ENCODE assay signal across 6 cellular contexts in the genomic region with DNA sequence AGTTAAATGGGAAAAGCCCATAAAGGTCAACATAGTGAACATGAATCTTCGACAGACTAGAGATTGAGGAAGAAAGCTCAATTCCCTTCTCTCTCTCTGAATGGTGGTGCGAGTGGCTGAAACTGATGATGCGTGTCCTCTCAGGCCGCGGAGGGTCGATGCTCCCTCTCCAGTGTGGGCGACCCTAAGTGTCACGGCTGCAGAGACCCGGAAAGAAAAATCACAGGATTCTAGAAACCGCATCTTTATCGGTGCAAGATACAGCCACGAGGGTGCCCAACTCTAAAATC. TPM values are rescaled to one million over a fixed set of nuclear protein-coding genes. Genes with fewer than 3 reads are reported as not detected.
DNase-seq lines count a peak whose midpoint lies in the region; ATAC-seq, FAIRE-seq and TF ChIP-seq lines count a peak whose summit lies in the region.

No MANE protein-coding gene starts in this region.

- H3K9me3 Mint-ChIP-seq in activated naive CD4-positive, alpha-beta T cell treated with anti-CD3 and anti-CD28 coated beads, Interleukin-2, amount 50 U/mL, for 24 hours: no peaks in the 10 kb centered on the region

- DNase-seq in activated naive CD4-positive, alpha-beta T cell (lab: John Stamatoyannopoulos, UW): no peak
- peak in 2 of 6 donors; percentile 38 to 60 for DNase-seq in pancreas
- no peak for DNase-seq in posterior cingulate gyrus
- no peak for DNase-seq in epidermal melanocyte (ENCODE audit: insufficient read length, low spot score)

- WGBS in pancreas, 2 donors: 0 to 1% methylated on average over 12 of the region's 12 CpGs

- H3K36me3 Mint-ChIP-seq in activated naive CD4-positive, alpha-beta T cell treated with anti-CD3 and anti-CD28 coated beads, Interleukin-2, amount 50 U/mL, for 24 hours: peaks cover 13% of the 10 kb centered on the region

- H3K27me3 ChIP-seq in pancreas: no peaks in the 10 kb centered on the region

- peak overlapping the region; percentile 49 to 77 (median 74) for H3K4me3 ChIP-seq in pancreas

- intact Hi-C loops in pancreas (cut with DNase I) (no loop called here), posterior cingulate gyrus (cut with DNase I) (no loop called here)

- peaks cover 56% of the 10 kb centered on the region for H3K4me1 Mint-ChIP-seq in activated naive CD4-positive, alpha-beta T cell treated with anti-CD3 and anti-CD28 coated beads, Interleukin-2, amount 50 U/mL, for 24 hours

- H3K27ac ChIP-seq in cingulate gyrus (ENCODE audit: low read depth, low read length) (peak overlapping the region; percentile 100), pancreas (peak overlapping the region; percentile 98 to 100 (median 99))

- peak overlapping the region; percentile 94 for H3K4me3 Mint-ChIP-seq in activated naive CD4-positive, alpha-beta T cell treated with anti-CD3 and anti-CD28 coated beads, Interleukin-2, amount 50 U/mL, for 24 hours

- FAIRE-seq in pancreas (lab: Jason Lieb, UNC): no peak

- no peaks in the 10 kb centered on the region for H3K27me3 Mint-ChIP-seq in activated naive CD4-positive, alpha-beta T cell treated with anti-CD3 and anti-CD28 coated beads, Interleukin-2, amount 50 U/mL, for 24 hours

- peak; percentile 0 to 20 (median 6) for ATAC-seq in pancreas

- peaks cover 0 to 12% (median 9%) of the 10 kb centered on the region in 3 donors for H3K36me3 ChIP-seq in pancreas

- peak overlapping the region; percentile 99 for H3K27ac Mint-ChIP-seq in activated naive CD4-positive, alpha-beta T cell treated with anti-CD3 and anti-CD28 coated beads, Interleukin-2, amount 50 U/mL, for 24 hours

- peaks cover 0 to 16% (median 0%) of the 10 kb centered on the region in 3 donors for H3K4me1 ChIP-seq in pancreas

- TF ChIP-seq CTCF in pancreas (IDR thresholded peaks at IDR 0.05): no peak

- no peaks in the 10 kb centered on the region for H3K9me3 ChIP-seq in pancreas

RNA-seq across cellular contexts. Expression of a gene that starts 0.5 kb away (rescaled TPM):
- 10 to 100 TPM; 20.9 to 39.4 (median 30.6) TPM for total RNA-seq in pancreas
- 10 to 100 TPM; 30.4 to 58.6 TPM for polyA plus RNA-seq in pancreas

RNA-seq across cellular contexts. Expression of a gene that starts 10.7 kb away (rescaled TPM):
- 10 to 100 TPM; 16.3 to 31.8 (median 29.2) TPM for total RNA-seq in pancreas
- 10 to 100 TPM; 15.6 to 27.5 TPM for polyA plus RNA-seq in pancreas

RNA-seq across cellular contexts. Expression of a gene that starts 35.4 kb away (rescaled TPM):
- under 1 TPM in 5 of 6 donors, not detected in 1; 0.16 to 0.41 (median 0.28) TPM for total RNA-seq in pancreas
- 1 to 10 TPM in 1 of 2 donors, under 1 TPM in 1; 0.72 to 2.5 TPM for polyA plus RNA-seq in pancreas

RNA-seq across cellular contexts. Expression of a gene that starts 38.4 kb away (rescaled TPM):
- 10 to 100 TPM; 18.4 to 31.8 (median 23.4) TPM for total RNA-seq in pancreas
- 10 to 100 TPM; 13.6 to 17.0 TPM for polyA plus RNA-seq in pancreas

RNA-seq across cellular contexts. Expression of a gene that starts 46.9 kb away (rescaled TPM):
- 10 to 100 TPM; 49.5 to 86.2 (median 52.5) TPM for total RNA-seq in pancreas
- 10 to 100 TPM; 14.7 to 22.7 TPM for polyA plus RNA-seq in pancreas
